17 cellular contexts compared by ENCODE assay signal in the genomic region with DNA sequence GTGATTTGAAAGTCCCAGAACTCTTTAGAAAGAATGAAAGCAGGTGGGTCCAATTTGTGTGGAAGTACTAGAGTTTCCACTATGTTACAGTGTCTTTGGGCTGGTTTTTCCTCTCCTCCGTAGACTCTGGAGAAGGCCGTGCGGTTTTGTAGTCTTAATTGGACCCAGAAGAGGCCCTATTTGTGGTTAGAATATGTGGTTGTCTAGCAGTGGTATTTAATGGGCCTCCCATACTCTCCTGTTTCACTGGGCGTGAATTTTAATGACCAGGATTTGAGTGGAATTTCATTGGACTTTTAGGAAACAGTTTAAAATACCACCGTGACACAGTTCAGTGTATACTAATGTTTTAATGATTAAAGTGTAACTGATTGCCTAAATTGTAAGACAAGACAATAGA.
"Had no signal": no experiment of that assay in that cellular context is flagged by ENCODE, and none has a peak within 500 bp of the region (broad histone marks: within the 10 kb centered on the region; RNA-seq: fewer than 3 reads in every experiment).

No MANE protein-coding gene starts in this region.

- H3K27me3 Mint-ChIP-seq: activated CD4-positive, alpha-beta memory T cell treated with anti-CD3 and anti-CD28 coated beads, Interleukin-2, amount 10 ng/mL, durations not matched to agents 7 days and 5 days; activated naive CD8-positive, alpha-beta T cell; central memory CD8-positive, alpha-beta T cell; naive B cell; stimulated activated naive CD8-positive, alpha-beta T cell treated with anti-CD3 and anti-CD28 coated beads, Interleukin-15, Interleukin-2, amounts not matched to agents 100 ng/mL and 50 ng/mL, for 24 hours had no signal

- H3K4me3 Mint-ChIP-seq: activated CD4-positive, alpha-beta memory T cell treated with anti-CD3 and anti-CD28 coated beads, Interleukin-2, amount 10 ng/mL, durations not matched to agents 7 days and 5 days; activated naive CD8-positive, alpha-beta T cell; activated T-cell treated with anti-CD3 and anti-CD28 coated beads, Interleukin-2, amount 50 U/mL, for 72 hours; central memory CD8-positive, alpha-beta T cell; naive B cell; stimulated activated naive CD8-positive, alpha-beta T cell treated with anti-CD3 and anti-CD28 coated beads, Interleukin-15, Interleukin-2, amounts not matched to agents 100 ng/mL and 50 ng/mL, for 24 hours; WTC11 had no signal

- H3K36me3 Mint-ChIP-seq: naive B cell, WTC11 had no signal

- DNase-seq: activated CD4-positive, alpha-beta memory T cell treated with anti-CD3 and anti-CD28 coated beads, Interleukin-2, amount 10 ng/mL, durations not matched to agents 7 days and 5 days; activated CD4-positive, alpha-beta T cell treated with anti-CD3 and anti-CD28 coated beads for 4 hours; activated gamma-delta T cell treated with Interleukin-2 at 50 U/mL for 16 hours; activated T-cell treated with anti-CD3 and anti-CD28 coated beads, Interleukin-2, amount 50 U/mL, for 72 hours; amygdala; effector CD8-positive, alpha-beta T cell; left lung; naive B cell; posterior cingulate gyrus; stimulated activated CD4-positive, alpha-beta T cell treated with anti-CD3 and anti-CD28 coated beads, Interleukin-15, amount 100 ng/mL, for 24 hours; stimulated activated CD4-positive, alpha-beta T cell treated with anti-CD3 and anti-CD28 coated beads, Interleukin-4, amount 100 ng/mL, for 1 hour; upper lobe of left lung had no signal

- H3K9me3 Mint-ChIP-seq: activated CD4-positive, alpha-beta memory T cell treated with anti-CD3 and anti-CD28 coated beads, Interleukin-2, amount 10 ng/mL, durations not matched to agents 7 days and 5 days; activated T-cell treated with anti-CD3 and anti-CD28 coated beads, Interleukin-2, amount 50 U/mL, for 72 hours; central memory CD8-positive, alpha-beta T cell; naive B cell; WTC11 had no signal

- ATAC-seq: activated T-cell treated with anti-CD3 and anti-CD28 coated beads, Interleukin-2, amount 50 U/mL, for 72 hours; gastroesophageal sphincter; left lung; WTC11 had no signal

- H3K27ac Mint-ChIP-seq: activated CD4-positive, alpha-beta memory T cell treated with anti-CD3 and anti-CD28 coated beads, Interleukin-2, amount 10 ng/mL, durations not matched to agents 7 days and 5 days; activated T-cell treated with anti-CD3 and anti-CD28 coated beads, Interleukin-2, amount 50 U/mL, for 72 hours; stimulated activated naive CD8-positive, alpha-beta T cell treated with anti-CD3 and anti-CD28 coated beads, Interleukin-15, Interleukin-2, amounts not matched to agents 100 ng/mL and 50 ng/mL, for 24 hours had no signal
